Comparison of ENCODE assay signal across 23 cellular contexts in genomic region chr22:46442217-46442853, GRCh38.
"Had no signal": no experiment of that assay in that cellular context is flagged by ENCODE, and none has a peak within 500 bp of the region (broad histone marks: within the 10 kb centered on the region; RNA-seq: fewer than 3 reads in every experiment).

No MANE protein-coding gene starts in this region.

- H3K27ac ChIP-seq: brain microvascular endothelial cell, foreskin keratinocyte, heart left ventricle, left ventricle myocardium inferior, neutrophil, ovary, skin epidermis had no signal

- H3K27me3 ChIP-seq: brain microvascular endothelial cell, foreskin keratinocyte, heart left ventricle, neutrophil, ovary had no signal

- H3K4me3 ChIP-seq: heart left ventricle, left ventricle myocardium inferior, ovary, skin epidermis had no signal

- DNase-seq: activated CD4-positive, alpha-beta memory T cell treated with anti-CD3 and anti-CD28 coated beads for 36 hours; activated CD4-positive, alpha-beta T cell treated with anti-CD3 and anti-CD28 coated beads, Interleukin-2, amount 10 ng/mL, durations not matched to agents 24 days and 14 days; activated CD4-positive, CD25-positive, alpha-beta regulatory T cell treated with anti-CD3 and anti-CD28 coated beads, Interleukin-2, amount 50 U/mL, for 72 hours; activated CD8-positive, alpha-beta memory T cell treated with anti-CD3 and anti-CD28 coated beads, Interleukin-2, amount 50 U/mL, for 4 hours; activated gamma-delta T cell; activated naive CD4-positive, alpha-beta T cell treated with anti-CD3 and anti-CD28 coated beads, Interleukin-2, amount 10 ng/mL, durations not matched to agents 7 days and 5 days; activated naive CD8-positive, alpha-beta T cell treated with anti-CD3 and anti-CD28 coated beads, Interleukin-2, amount 10 ng/mL, durations not matched to agents 7 days and 5 days; activated T-cell treated with anti-CD3 and anti-CD28 coated beads, Interleukin-2, amount 50 U/mL, for 1 hour; brain microvascular endothelial cell; cortex of kidney; foreskin keratinocyte; islet precursor cell; left ventricle myocardium inferior; mammary epithelial cell; ovary; stimulated activated CD4-positive, alpha-beta T cell treated with anti-CD3 and anti-CD28 coated beads, Interleukin-12 subunit alpha, Interleukin-12 subunit beta, amount 100 ng/mL, for 4 hours; stimulated activated CD4-positive, alpha-beta T cell treated with anti-CD3 and anti-CD28 coated beads, Interleukin-4, amount 100 ng/mL, for 1 hour; substantia nigra; T1000 had no signal

- H3K9me3 ChIP-seq: heart left ventricle, left ventricle myocardium inferior, neutrophil, ovary had no signal

- H3K4me1 ChIP-seq: heart left ventricle, left ventricle myocardium inferior had no signal

- H3K36me3 ChIP-seq: brain microvascular endothelial cell, heart left ventricle, left ventricle myocardium inferior, neutrophil, ovary had no signal

- ATAC-seq: foreskin keratinocyte, sciatic nerve had no signal
